Comparison of ENCODE assay signal across 18 cellular contexts in the genomic region with DNA sequence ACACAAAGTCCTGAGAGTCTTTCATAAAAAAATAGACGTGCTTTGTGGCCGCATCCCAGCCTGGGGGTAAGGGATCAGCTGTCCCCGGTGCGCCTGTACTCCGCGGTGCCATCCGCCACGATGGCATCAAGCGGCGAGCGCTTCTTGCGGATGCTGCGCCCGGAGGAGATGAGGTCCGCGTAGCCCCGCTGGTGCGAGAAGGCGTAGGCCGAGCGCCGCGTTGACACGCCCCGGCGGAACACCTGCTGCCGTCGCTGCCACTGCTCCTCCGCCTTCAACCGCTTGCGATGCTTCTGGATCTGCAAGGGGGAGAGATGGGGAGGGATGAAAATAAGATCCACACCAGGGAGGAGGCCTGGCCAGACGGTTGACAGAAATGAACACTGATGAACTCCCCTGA.
"Had no signal": no experiment of that assay in that cellular context is flagged by ENCODE, and none has a peak within 500 bp of the region (broad histone marks: within the 10 kb centered on the region; RNA-seq: fewer than 3 reads in every experiment).

No MANE protein-coding gene starts in this region.

- H3K27me3 Mint-ChIP-seq: central memory CD8-positive, alpha-beta T cell; effector memory CD8-positive, alpha-beta T cell; naive thymus-derived CD8-positive, alpha-beta T cell; progenitor cell of endocrine pancreas; stimulated activated naive CD8-positive, alpha-beta T cell treated with anti-CD3 and anti-CD28 coated beads, Interleukin-15, Interleukin-2, amounts not matched to agents 100 ng/mL and 50 ng/mL, for 24 hours had no signal

- DNase-seq: cortex of kidney; effector memory CD8-positive, alpha-beta T cell; gastrocnemius medialis; islet precursor cell; left ventricle myocardium inferior; lower lobe of right lung; mesendoderm; naive thymus-derived CD8-positive, alpha-beta T cell; right lobe of liver; stimulated activated CD4-positive, alpha-beta T cell treated with anti-CD3 and anti-CD28 coated beads, Interleukin-4, amount 100 ng/mL, for 1 hour; stimulated activated CD8-positive, alpha-beta memory T cell treated with anti-CD3 and anti-CD28 coated beads, Interleukin-4, amount 100 ng/mL, for 48 hours; tibial artery had no signal

- H3K4me3 ChIP-seq: esophagus muscularis mucosa, gastrocnemius medialis, left ventricle myocardium inferior, lower lobe of right lung, right lobe of liver, tibial artery had no signal

- ATAC-seq: effector memory CD8-positive, alpha-beta T cell; gastrocnemius medialis; lower lobe of right lung; naive thymus-derived CD8-positive, alpha-beta T cell; right lobe of liver; stimulated activated effector memory CD8-positive, alpha-beta T cell treated with anti-CD3 and anti-CD28 coated beads, Interleukin-12 subunit alpha, Interleukin-12 subunit beta, amount 100 ng/mL, for 72 hours had no signal

- H3K4me1 ChIP-seq: gastrocnemius medialis, lower lobe of right lung, tibial artery had no signal

- H3K4me3 Mint-ChIP-seq: central memory CD8-positive, alpha-beta T cell; effector memory CD8-positive, alpha-beta T cell; stimulated activated effector memory CD8-positive, alpha-beta T cell treated with anti-CD3 and anti-CD28 coated beads, Interleukin-12 subunit alpha, Interleukin-12 subunit beta, amount 100 ng/mL, for 72 hours; stimulated activated naive CD8-positive, alpha-beta T cell treated with anti-CD3 and anti-CD28 coated beads, Interleukin-15, Interleukin-2, amounts not matched to agents 100 ng/mL and 50 ng/mL, for 24 hours had no signal

- H3K27me3 ChIP-seq: esophagus muscularis mucosa, gastrocnemius medialis, right lobe of liver, tibial artery had no signal

- H3K27ac ChIP-seq: epithelial cell of prostate, esophagus muscularis mucosa, gastrocnemius medialis, lower lobe of right lung, right lobe of liver had no signal

- H3K27ac Mint-ChIP-seq: effector memory CD8-positive, alpha-beta T cell; naive thymus-derived CD8-positive, alpha-beta T cell; progenitor cell of endocrine pancreas; stimulated activated naive CD8-positive, alpha-beta T cell treated with anti-CD3 and anti-CD28 coated beads, Interleukin-15, Interleukin-2, amounts not matched to agents 100 ng/mL and 50 ng/mL, for 24 hours had no signal

- H3K9me3 ChIP-seq: esophagus muscularis mucosa, gastrocnemius medialis, left ventricle myocardium inferior, lower lobe of right lung, right lobe of liver, tibial artery had no signal

- H3K9me3 Mint-ChIP-seq: central memory CD8-positive, alpha-beta T cell; effector memory CD8-positive, alpha-beta T cell; naive thymus-derived CD8-positive, alpha-beta T cell; stimulated activated effector memory CD8-positive, alpha-beta T cell treated with anti-CD3 and anti-CD28 coated beads, Interleukin-12 subunit alpha, Interleukin-12 subunit beta, amount 100 ng/mL, for 72 hours; stimulated activated naive CD8-positive, alpha-beta T cell treated with anti-CD3 and anti-CD28 coated beads, Interleukin-15, Interleukin-2, amounts not matched to agents 100 ng/mL and 50 ng/mL, for 24 hours had no signal
